18 cellular contexts compared by ENCODE assay signal in the genomic region with DNA sequence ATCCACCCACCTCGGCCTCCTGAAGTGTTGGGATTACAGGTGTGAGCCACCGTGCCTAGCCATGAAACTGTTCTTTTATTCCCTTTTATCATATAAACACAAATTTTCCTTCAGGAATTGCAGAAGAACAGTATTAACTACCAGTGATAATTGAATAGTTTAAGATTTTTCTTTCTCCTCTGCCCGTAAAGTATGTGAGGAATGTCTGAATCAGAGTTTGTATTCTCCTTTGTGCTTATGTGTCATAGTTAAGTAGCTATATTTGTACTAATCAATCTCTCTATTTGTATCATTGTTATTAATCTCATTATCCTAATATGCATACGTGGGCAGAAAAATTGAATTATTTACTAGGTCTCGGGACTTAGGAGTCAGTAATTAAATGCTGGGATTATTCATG.
DNase-seq lines count a peak whose midpoint lies in the region; ATAC-seq and TF ChIP-seq lines count a peak whose summit lies in the region.
"Had no signal": no experiment of that assay in that cellular context is flagged by ENCODE, and none has a peak within 500 bp of the region (broad histone marks: within the 10 kb centered on the region; RNA-seq: fewer than 3 reads in every experiment).

No MANE protein-coding gene starts in this region.

- H3K4me1 Mint-ChIP-seq in MCF 10A (ENCODE audit: insufficient read depth, unreplicated experiment) = no peaks in the 10 kb centered on the region
- H3K4me1 Mint-ChIP-seq in activated CD4-positive, alpha-beta T cell treated with anti-CD3 and anti-CD28 coated beads, Interleukin-2, amount 10 ng/mL, durations not matched to agents 24 days and 14 days = peaks cover 9% of the 10 kb centered on the region

- no peak overlapping the region for H2AFZ ChIP-seq in mammary epithelial cell (ENCODE audit: low read depth, low read length)

- H3K27me3 Mint-ChIP-seq in MCF 10A (ENCODE audit: insufficient read depth, unreplicated experiment) = no peaks in the 10 kb centered on the region
- no peaks in the 10 kb centered on the region for H3K27me3 Mint-ChIP-seq in activated CD4-positive, alpha-beta T cell treated with anti-CD3 and anti-CD28 coated beads, Interleukin-2, amount 10 ng/mL, durations not matched to agents 24 days and 14 days
- H3K27me3 Mint-ChIP-seq: activated CD8-positive, alpha-beta memory T cell treated with anti-CD3 and anti-CD28 coated beads, Interleukin-2, amount 10 ng/mL, durations not matched to agents 7 days and 5 days had no signal

- CTCF ChIA-PET in mammary epithelial cell (lab: Charles Lee; ENCODE audit: low non-redundant PET) (no interaction called here), MCF 10A (lab: Yijun Ruan, JAX) (interaction anchor here (0.6 kb wide), 1 partner anchor 184 kb away, joined by 3 read pairs; no protein-coding TSS in a partner anchor)

- H3K4me1 ChIP-seq in mammary epithelial cell (ENCODE audit: insufficient read depth, low read length) (peaks cover 9% of the 10 kb centered on the region), foreskin keratinocyte (peaks cover 16% of the 10 kb centered on the region), stomach (no peaks in the 10 kb centered on the region)

- intact Hi-C loops in mammary epithelial cell (cut with micrococcal nuclease) (no loop called here), MCF 10A (cut with micrococcal nuclease) (no loop called here), stomach (cut with DNase I; ENCODE audit: low total_unique reads) (no loop called here)
- intact Hi-C loops in activated CD4-positive, alpha-beta T cell treated with anti-CD3 and anti-CD28 coated beads, Interleukin-2, amount 10 ng/mL, durations not matched to agents 24 days and 14 days (cut with micrococcal nuclease) = no loop called here

- ATAC-seq in foreskin keratinocyte (peak; percentile 87), GM21737 (IDR thresholded peaks at IDR 0.05; ENCODE audit: unreplicated experiment) (no peak)
- ATAC-seq: activated CD8-positive, alpha-beta memory T cell treated with anti-CD3 and anti-CD28 coated beads, Interleukin-2, amount 10 ng/mL, durations not matched to agents 7 days and 5 days; heart right ventricle had no signal

- no peaks in the 10 kb centered on the region for H3K27me3 ChIP-seq in mammary epithelial cell (ENCODE audit: insufficient read depth, low read length)
- no peaks in the 10 kb centered on the region for H3K27me3 ChIP-seq in foreskin keratinocyte
- no peaks in the 10 kb centered on the region for H3K27me3 ChIP-seq in stomach
- H3K27me3 ChIP-seq: heart right ventricle, SJSA1 had no signal

- H3K27ac Mint-ChIP-seq in MCF 10A (ENCODE audit: low read depth, unreplicated experiment) = no peak overlapping the region
- H3K27ac Mint-ChIP-seq in activated CD4-positive, alpha-beta T cell treated with anti-CD3 and anti-CD28 coated beads, Interleukin-2, amount 10 ng/mL, durations not matched to agents 24 days and 14 days = no peak overlapping the region
- H3K27ac Mint-ChIP-seq: activated CD8-positive, alpha-beta memory T cell treated with anti-CD3 and anti-CD28 coated beads, Interleukin-2, amount 10 ng/mL, durations not matched to agents 7 days and 5 days; mesothelial cell of epicardium had no signal

- BruUV-seq in mammary epithelial cell (replicated peaks; lab: Mats Ljungman, UMichigan) (no TSS peak), MCF 10A (replicated peaks; lab: Mats Ljungman, UMichigan) (no TSS peak)

- H3K27ac ChIP-seq in mammary epithelial cell (ENCODE audit: insufficient read depth, low read depth, low read length) (no peak overlapping the region), foreskin keratinocyte (no peak overlapping the region), stomach (no peak overlapping the region)
- H3K27ac ChIP-seq: 22Rv1, C4-2B, heart right ventricle, SJSA1 had no signal

- dilution Hi-C loops in mammary epithelial cell (cut with HindIII; ENCODE audit: low sequenced_read_pairs) = no loop called here

- H3K9me3 Mint-ChIP-seq in MCF 10A (ENCODE audit: unreplicated experiment) = no peaks in the 10 kb centered on the region
- H3K9me3 Mint-ChIP-seq in activated CD4-positive, alpha-beta T cell treated with anti-CD3 and anti-CD28 coated beads, Interleukin-2, amount 10 ng/mL, durations not matched to agents 24 days and 14 days = no peaks in the 10 kb centered on the region
- H3K9me3 Mint-ChIP-seq: mesothelial cell of epicardium had no signal

- peaks cover 6% of the 10 kb centered on the region for H3K36me3 Mint-ChIP-seq in MCF 10A (ENCODE audit: insufficient read depth, unreplicated experiment)
- peaks cover 8% of the 10 kb centered on the region for H3K36me3 Mint-ChIP-seq in activated CD4-positive, alpha-beta T cell treated with anti-CD3 and anti-CD28 coated beads, Interleukin-2, amount 10 ng/mL, durations not matched to agents 24 days and 14 days (ENCODE audit: low read depth)
- H3K36me3 Mint-ChIP-seq: mesothelial cell of epicardium had no signal

- no peaks in the 10 kb centered on the region for H3K79me2 ChIP-seq in mammary epithelial cell (ENCODE audit: insufficient read depth, low read length)

- no peak for TF ChIP-seq POLR2A in stomach (IDR thresholded peaks at IDR 0.05)

- H4K20me1 ChIP-seq in mammary epithelial cell (ENCODE audit: insufficient read depth, low read length) = no peaks in the 10 kb centered on the region

- H3K4me3 Mint-ChIP-seq in MCF 10A (ENCODE audit: unreplicated experiment) = no peak overlapping the region
- no peak overlapping the region for H3K4me3 Mint-ChIP-seq in activated CD4-positive, alpha-beta T cell treated with anti-CD3 and anti-CD28 coated beads, Interleukin-2, amount 10 ng/mL, durations not matched to agents 24 days and 14 days
- H3K4me3 Mint-ChIP-seq: activated CD8-positive, alpha-beta memory T cell treated with anti-CD3 and anti-CD28 coated beads, Interleukin-2, amount 10 ng/mL, durations not matched to agents 7 days and 5 days; mesothelial cell of epicardium had no signal

- POLR2A ChIA-PET in MCF 10A (lab: Yijun Ruan, JAX) = no interaction called here

- no peaks in the 10 kb centered on the region for H3K9me3 ChIP-seq in mammary epithelial cell (replicated peaks; ENCODE audit: insufficient read depth, low read length)
- H3K9me3 ChIP-seq in stomach = no peaks in the 10 kb centered on the region
- H3K9me3 ChIP-seq: heart right ventricle, SJSA1 had no signal

- TF ChIP-seq EP300 in stomach (IDR thresholded peaks at IDR 0.05) = no peak

- peak overlapping the region; percentile 32 for H3K4me2 ChIP-seq in mammary epithelial cell (ENCODE audit: insufficient read depth, low read depth, low read length)

- H3K4me3 ChIP-seq in mammary epithelial cell (replicated peaks in 1 of 3; ENCODE audit: insufficient read depth in 1 of 3, low read depth in 2 of 3, low read length in 3 of 3) (no peak overlapping the region), stomach (no peak overlapping the region)
- H3K4me3 ChIP-seq: heart right ventricle, SJSA1 had no signal

- DNase-seq in mammary epithelial cell (peak; percentile 11), MCF 10A (ENCODE audit: unreplicated experiment) (no peak), astrocyte of the hippocampus (ENCODE audit: low read depth, low spot score) (peak; percentile 59), foreskin keratinocyte (peak; percentile 20 to 47), NCI-H774 (lab: John Stamatoyannopoulos, UW) (no peak), stomach (no peak)
- DNase-seq in activated CD4-positive, alpha-beta T cell treated with anti-CD3 and anti-CD28 coated beads, Interleukin-2, amount 10 ng/mL, durations not matched to agents 24 days and 14 days = no peak
- DNase-seq: activated CD8-positive, alpha-beta memory T cell treated with anti-CD3 and anti-CD28 coated beads, Interleukin-2, amount 10 ng/mL, durations not matched to agents 7 days and 5 days; activated effector memory CD4-positive, alpha-beta T cell treated with Interleukin-2 at 50 U/mL for 16 hours; amygdala; heart right ventricle; NCI-H2029; stimulated activated naive CD4-positive, alpha-beta T cell treated with Interleukin-2 at 50 U/mL for 16 hours had no signal

- H3K36me3 ChIP-seq in mammary epithelial cell (ENCODE audit: insufficient read depth, low read length) (peaks cover 2% of the 10 kb centered on the region), stomach (peaks cover 0 to 31% (median 22%) of the 10 kb centered on the region in 4 donors)
- H3K36me3 ChIP-seq: SJSA1 had no signal

- H3K9ac ChIP-seq in mammary epithelial cell (ENCODE audit: insufficient read depth, low read length) = no peak overlapping the region

- no peak for TF ChIP-seq CTCF in mammary epithelial cell (conservative IDR thresholded peaks at IDR 0.05 in 1 of 2, IDR thresholded peaks at IDR 0.05 in 1 of 2; ENCODE audit: extremely low read depth in 1 of 2, insufficient read depth in 1 of 2, low read depth in 1 of 2, low read length in 2 of 2)
- TF ChIP-seq CTCF in MCF 10A (IDR thresholded peaks at IDR 0.05; ENCODE audit: unreplicated experiment) = no peak
- TF ChIP-seq CTCF in foreskin keratinocyte (conservative IDR thresholded peaks at IDR 0.05) = no peak
- no peak for TF ChIP-seq CTCF in stomach (IDR thresholded peaks at IDR 0.05)

- in situ Hi-C loops in mammary epithelial cell (cut with MboI; ENCODE audit: low sequenced_read_pairs in 2 of 2) = no loop called here

- 47% methylated on average over 5 of the region's 5 CpGs for WGBS in mammary epithelial cell (ENCODE audit: low coverage, missing lambda C conversion rate)
- WGBS in stomach, 5 donors = 91 to 97% (median 94%) methylated on average over 5 of the region's 5 CpGs

Comparison
In these comparisons a context has a peak if more than half of its experiments do, and no peak if none do; other contexts are left out.
1. DNase-seq: peak in mammary epithelial cell (single experiment), astrocyte of the hippocampus (single experiment) and foreskin keratinocyte (2 of 2); none in MCF 10A (single experiment), NCI-H774 (single experiment), activated CD4-positive, alpha-beta T cell treated with anti-CD3 and anti-CD28 coated beads, Interleukin-2, amount 10 ng/mL, durations not matched to agents 24 days and 14 days (single experiment) and stomach (single experiment).